ENCODE assay signal across 14 cellular contexts in the genomic region with DNA sequence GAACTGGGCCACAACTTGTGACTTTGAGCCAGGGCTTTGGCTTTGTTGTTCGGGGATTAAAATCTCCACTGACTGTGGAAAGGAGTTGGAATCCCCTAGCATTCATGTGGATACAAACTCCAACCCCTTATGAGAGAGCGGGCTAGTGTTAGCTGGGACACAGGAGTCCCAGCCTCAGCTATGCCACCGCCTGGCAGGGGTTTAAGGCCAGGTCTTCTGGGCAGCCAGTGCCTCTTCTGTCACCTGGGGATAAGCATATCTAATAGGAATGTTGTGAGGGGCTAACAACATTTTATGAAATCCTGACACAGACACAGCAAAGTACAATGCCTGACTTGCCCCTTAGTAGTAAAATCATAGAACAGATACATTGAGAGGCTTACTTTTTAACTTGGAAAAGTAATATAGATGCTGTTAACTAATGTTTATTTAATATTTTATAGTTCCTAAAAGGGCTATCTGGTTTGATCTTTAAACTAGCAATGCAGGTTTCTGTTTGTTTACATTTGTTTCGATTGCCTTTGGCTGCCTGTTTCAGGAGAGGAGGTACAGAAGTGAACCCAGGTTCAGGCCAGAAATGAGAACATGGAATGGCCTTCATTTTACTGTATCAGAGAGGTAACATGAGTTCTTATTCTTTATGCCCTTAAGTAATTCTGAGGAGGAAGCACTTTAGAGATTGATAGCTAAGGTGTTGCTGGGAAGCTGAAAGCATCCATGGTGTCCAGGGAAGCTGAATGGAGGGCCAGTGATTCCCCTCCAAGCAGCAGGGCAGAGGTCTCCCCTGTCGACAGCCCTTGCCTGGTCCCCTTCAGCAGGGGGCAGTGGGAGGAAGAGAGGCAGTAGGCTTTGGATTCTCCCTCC. TPM values are rescaled to one million over a fixed set of nuclear protein-coding genes. Genes with fewer than 3 reads are reported as not detected.
DNase-seq lines count a peak whose midpoint lies in the region; ATAC-seq and TF ChIP-seq lines count a peak whose summit lies in the region.
"Had no signal": no experiment of that assay in that cellular context is flagged by ENCODE, and none has a peak within 500 bp of the region (broad histone marks: within the 10 kb centered on the region; RNA-seq: fewer than 3 reads in every experiment).

No MANE protein-coding gene starts in this region.

- POLR2A ChIA-PET in activated B cell treated with CpG ODN at 0.5 μM for 24 hours (lab: Charles Lee): interaction anchor here (0.5 to 5.4 kb wide), 6 partner anchors 9 to 282 kb away, joined by 3 to 121 read pairs (median 8); a partner anchor contains a TSS

- no peak for TF ChIP-seq CTCF in activated B cell treated with CpG ODN at 0.5 μM for 24 hours (IDR thresholded peaks at IDR 0.05)
- TF ChIP-seq CTCF in transverse colon (IDR thresholded peaks at IDR 0.05): no peak

- H3K9me3 Mint-ChIP-seq in activated B cell treated with CpG ODN at 0.5 μM for 24 hours: no peaks in the 10 kb centered on the region
- H3K9me3 Mint-ChIP-seq: activated CD8-positive, alpha-beta T cell treated with anti-CD3 and anti-CD28 coated beads for 36 hours had no signal

- WGBS in transverse colon (ENCODE audit: low coverage in 1 of 2), 2 donors: 14 to 48% methylated on average over 1 to 5 of the region's 5 CpGs

- CTCF ChIA-PET in activated B cell treated with CpG ODN at 0.5 μM for 24 hours (lab: Charles Lee): interaction anchor here (0.6 to 1.6 kb wide), 2 partner anchors 11 to 69 kb away, joined by 3 to 5 read pairs; no protein-coding TSS in a partner anchor

- H3K36me3 Mint-ChIP-seq in activated B cell treated with CpG ODN at 0.5 μM for 24 hours (ENCODE audit: low read depth): peaks cover 16% of the 10 kb centered on the region

- H3K27ac ChIP-seq in transverse colon: peak overlapping the region; percentile 78 to 88 (median 82)

- in situ Hi-C loops in transverse colon (cut with MboI; ENCODE audit: low pct_ligation_motif_present in 1 of 4, low pct_unique_long_range_greater_than_20kb in 1 of 4, low sequenced_read_pairs in 3 of 4): no loop called here

- H3K9ac ChIP-seq in mucosa of stomach (ENCODE audit: low read length): peak overlapping the region; percentile 22

- no peaks in the 10 kb centered on the region for H3K27me3 ChIP-seq in mucosa of stomach (ENCODE audit: control insufficient read depth, insufficient read depth, low read length)
- H3K27me3 ChIP-seq in transverse colon: no peaks in the 10 kb centered on the region

- no peak overlapping the region for H3K4me3 ChIP-seq in mucosa of stomach (ENCODE audit: low read length)
- peak overlapping the region in 1 of 4 donors; percentile 15 for H3K4me3 ChIP-seq in transverse colon

- intact Hi-C loops in activated B cell treated with CpG ODN at 0.5 μM for 24 hours (cut with micrococcal nuclease): no loop called here
- intact Hi-C loops in transverse colon (cut with DNase I; ENCODE audit: low total_unique reads): no loop called here
- intact Hi-C loops in left ventricle myocardium superior (cut with micrococcal nuclease): no loop called here

- H3K27ac Mint-ChIP-seq in activated B cell treated with CpG ODN at 0.5 μM for 24 hours: peak overlapping the region; percentile 79
- H3K27ac Mint-ChIP-seq: activated CD8-positive, alpha-beta T cell treated with anti-CD3 and anti-CD28 coated beads for 36 hours had no signal

- no peak for TF ChIP-seq EP300 in transverse colon (IDR thresholded peaks at IDR 0.05; ENCODE audit: low read depth)

- ATAC-seq in activated B cell treated with CpG ODN at 0.5 μM for 24 hours (ENCODE audit: low read depth) (no peak), left ventricle myocardium superior (no peak)
- ATAC-seq: activated CD8-positive, alpha-beta T cell treated with anti-CD3 and anti-CD28 coated beads for 36 hours had no signal

- H3K4me1 ChIP-seq in mucosa of stomach (ENCODE audit: control insufficient read depth, insufficient read depth, low read length) (peaks cover 41% of the 10 kb centered on the region), transverse colon (peaks cover 0 to 72% (median 39%) of the 10 kb centered on the region in 4 donors)

- H3K36me3 ChIP-seq in mucosa of stomach (ENCODE audit: control insufficient read depth, insufficient read depth, low read length): no peaks in the 10 kb centered on the region
- H3K36me3 ChIP-seq in transverse colon: no peaks in the 10 kb centered on the region

- H3K9me3 ChIP-seq in mucosa of stomach (ENCODE audit: control insufficient read depth, low read length) (no peaks in the 10 kb centered on the region), transverse colon (no peaks in the 10 kb centered on the region)

- TF ChIP-seq POLR2A in transverse colon (IDR thresholded peaks at IDR 0.05): no peak

- no peak overlapping the region for H3K4me3 Mint-ChIP-seq in activated B cell treated with CpG ODN at 0.5 μM for 24 hours
- H3K4me3 Mint-ChIP-seq: activated CD8-positive, alpha-beta T cell treated with anti-CD3 and anti-CD28 coated beads for 36 hours had no signal

- no peaks in the 10 kb centered on the region for H3K27me3 Mint-ChIP-seq in activated B cell treated with CpG ODN at 0.5 μM for 24 hours
- H3K27me3 Mint-ChIP-seq: activated CD8-positive, alpha-beta T cell treated with anti-CD3 and anti-CD28 coated beads for 36 hours had no signal

- DNase-seq in SIG-M5 treated with dmso at 0.1 percent for 504 hours (lab: John Stamatoyannopoulos, UW; ENCODE audit: unreplicated experiment): peak; percentile 44
- no peak for DNase-seq in SIG-M5 (lab: John Stamatoyannopoulos, UW)
- DNase-seq in activated B cell treated with CpG ODN at 0.5 μM for 24 hours: no peak
- no peak for DNase-seq in transverse colon
- DNase-seq in DMS79 (lab: John Stamatoyannopoulos, UW): no peak
- no peak for DNase-seq in left ventricle myocardium superior
- no peak for DNase-seq in NCI-H345 treated with DMSO at 0.1 percent for 48 hours (lab: John Stamatoyannopoulos, UW; ENCODE audit: unreplicated experiment)
- DNase-seq: activated CD8-positive, alpha-beta T cell treated with anti-CD3 and anti-CD28 coated beads for 36 hours; activated gamma-delta T cell; IMR-90; NCI-H526; SHP77; substantia nigra had no signal

- peaks cover 55% of the 10 kb centered on the region for H3K4me1 Mint-ChIP-seq in activated B cell treated with CpG ODN at 0.5 μM for 24 hours

RNA-seq across cellular contexts. Expression of a gene that starts 8.7 kb away (rescaled TPM):
- total RNA-seq in activated B cell treated with CpG ODN at 0.5 μM for 24 hours: 63.2 and 65.5 TPM in 2 replicates
- 100 to 1,000 TPM in 3 of 4 donors, 10 to 100 TPM in 1; 93.5 to 195 (median 139) TPM for total RNA-seq in transverse colon
- 1.0 TPM for total RNA-seq in left ventricle myocardium superior

Comparison
In these comparisons a context has a peak if more than half of its experiments do, and no peak if none do; other contexts are left out.
1. RNA of a gene that starts 8.7 kb away (total RNA-seq): 93.5 to 195 TPM in transverse colon and 63.2 to 65.5 TPM in activated B cell treated with CpG ODN at 0.5 μM for 24 hours; 1.0 TPM in left ventricle myocardium superior (single experiment); every median in the first group is over 10 times any median in the second.